In the genomic region with DNA sequence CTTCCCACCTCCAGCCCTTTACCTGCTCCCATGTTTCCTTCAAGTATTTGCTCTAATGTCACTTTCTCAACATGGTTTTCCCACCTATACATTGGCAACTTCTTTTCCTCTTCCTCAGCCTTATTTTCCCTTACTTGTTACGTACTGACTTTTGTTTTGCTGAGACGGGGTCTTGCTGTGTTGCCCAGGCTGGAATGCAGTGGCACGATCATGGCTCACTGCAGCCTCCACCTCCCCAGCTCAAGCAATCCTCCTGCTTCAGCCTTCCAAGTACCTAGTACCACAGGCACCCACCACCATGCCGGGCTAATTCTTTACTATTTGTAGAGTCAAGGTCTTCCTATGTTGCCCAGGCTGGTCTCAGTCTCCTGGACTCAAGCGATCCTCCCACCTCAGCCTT, we compare ENCODE assay signal across 20 cellular contexts. TPM values are rescaled to one million over a fixed set of nuclear protein-coding genes. Genes with fewer than 3 reads are reported as not detected.
A peak's percentile ranks its signal among the peaks of the same experiment; 100 is the strongest.
DNase-seq lines count a peak whose midpoint lies in the region; ATAC-seq, FAIRE-seq and TF ChIP-seq lines count a peak whose summit lies in the region.
"Had no signal": no experiment of that assay in that cellular context is flagged by ENCODE, and none has a peak within 500 bp of the region (broad histone marks: within the 10 kb centered on the region; RNA-seq: fewer than 3 reads in every experiment).

No MANE protein-coding gene starts in this region.

- no peaks in the 10 kb centered on the region for H3K9me2 ChIP-seq in GM23338 (ENCODE audit: insufficient read depth)

- WGBS in H1 (ENCODE audit: extremely low coverage in 1 of 2, insufficient coverage in 1 of 2, insufficient read length in 1 of 2, insufficient replicate concordance in 2 of 2, low coverage in 1 of 2, low lambda C conversion rate in 2 of 2, missing lambda C conversion rate in 1 of 2), 2 experiments: 93% methylated on average over 5 of the region's 5 CpGs; no CpG with 5 or more reads in 1 of the 2 experiments

- no peak overlapping the region for H2BK5ac ChIP-seq in H1 (ENCODE audit: low read depth, low read length)

- H4K91ac ChIP-seq in H1 (replicated peaks; ENCODE audit: insufficient read length, low read length): no peak overlapping the region

- H3K23ac ChIP-seq in H1 (ENCODE audit: insufficient read length): no peak overlapping the region

- no peaks in the 10 kb centered on the region for H3K9me3 ChIP-seq in T-helper 17 cell (ENCODE audit: control insufficient read depth, low read length, poor library complexity, severe bottlenecking)
- no peaks in the 10 kb centered on the region for H3K9me3 ChIP-seq in H1 (ENCODE audit: insufficient read depth in 2 of 2, low read depth in 1 of 2, low read length in 1 of 2)
- H3K9me3 ChIP-seq: Caco-2 had no signal

- H3K9ac ChIP-seq in H1 (replicated peaks in 1 of 4; ENCODE audit: extremely low read depth in 1 of 4, low read depth in 3 of 4, low read length in 3 of 4): no peak overlapping the region

- ATAC-seq in GM23338: no peak
- ATAC-seq in T-helper 17 cell: no peak
- ATAC-seq in GM18520 (IDR thresholded peaks at IDR 0.05; ENCODE audit: unreplicated experiment): no peak
- ATAC-seq: CD8-positive, alpha-beta T cell had no signal

- no peak overlapping the region for H2BK12ac ChIP-seq in H1 (ENCODE audit: low read depth, low read length)

- H3K23me2 ChIP-seq in H1 (ENCODE audit: low read depth, low read length): no peaks in the 10 kb centered on the region

- H4K5ac ChIP-seq in H1 (ENCODE audit: insufficient read length, low read depth, low read length): no peak overlapping the region

- H3K14ac ChIP-seq in H1 (ENCODE audit: insufficient read length): no peak overlapping the region

- H2BK120ac ChIP-seq in H1 (replicated peaks; ENCODE audit: low read depth, low read length): no peak overlapping the region

- H3K4me1 ChIP-seq in GM23338 (ENCODE audit: insufficient read depth) (no peaks in the 10 kb centered on the region), H1 (replicated peaks in 1 of 4; ENCODE audit: control insufficient read depth in 3 of 4, insufficient read depth in 4 of 4, low read length in 3 of 4) (peaks cover 0 to 2% (median 0%) of the 10 kb centered on the region in 4 experiments; a peak in 3 of 7 replicates)

- no peak overlapping the region for H4K8ac ChIP-seq in H1 (ENCODE audit: extremely low read depth, insufficient read depth, low read length)

- H3K27ac ChIP-seq in GM23338 (ENCODE audit: low read depth) (no peak overlapping the region), H1 (ENCODE audit: low read depth, low read length) (no peak overlapping the region), RWPE1 (no peak overlapping the region)
- H3K27ac ChIP-seq: C4-2B had no signal

- no peak for TF ChIP-seq RAD21 in H1 (IDR thresholded peaks at IDR 0.05 in 1 of 2, conservative IDR thresholded peaks at IDR 0.05 in 1 of 2; ENCODE audit: low read depth in 2 of 2, low read length in 2 of 2)

- H3K27me3 Mint-ChIP-seq in GM23338 (ENCODE audit: insufficient read depth, low read depth, poor library complexity): peaks cover 11% of the 10 kb centered on the region
- H3K27me3 Mint-ChIP-seq in T-helper 17 cell: peaks cover 28% of the 10 kb centered on the region

- H3K79me1 ChIP-seq in H1 (ENCODE audit: low read depth, low read length): no peaks in the 10 kb centered on the region

- H3K36me3 ChIP-seq in GM23338 (ENCODE audit: insufficient read depth) (no peaks in the 10 kb centered on the region), H1 (ENCODE audit: control insufficient read depth in 2 of 4, insufficient read depth in 4 of 4, low read length in 3 of 4) (no peaks in the 10 kb centered on the region)

- no peaks in the 10 kb centered on the region for H3K9me3 Mint-ChIP-seq in GM23338
- H3K9me3 Mint-ChIP-seq: CD4-positive, CD25-positive, alpha-beta regulatory T cell; CD8-positive, alpha-beta T cell had no signal

- H3K4ac ChIP-seq in H1 (replicated peaks; ENCODE audit: insufficient read length, low read depth, low read length): no peak overlapping the region

- H3K4me2 ChIP-seq in GM23338: no peak overlapping the region
- no peak overlapping the region for H3K4me2 ChIP-seq in H1 (ENCODE audit: insufficient read depth in 1 of 2, low read depth in 2 of 2, low read length in 2 of 2)

- H3K27ac Mint-ChIP-seq in GM23338 (no peak overlapping the region), T-helper 17 cell (peak overlapping the region; percentile 51)
- H3K27ac Mint-ChIP-seq: CD4-positive, CD25-positive, alpha-beta regulatory T cell; CD8-positive, alpha-beta T cell had no signal

- no peak overlapping the region for H2BK15ac ChIP-seq in H1 (ENCODE audit: low read length)

- CTCF ChIA-PET in H1 (lab: Charles Lee; ENCODE audit: partially characterized antibody) (interaction anchor here (0.7 to 2.3 kb wide), 3 partner anchors 11 to 15 kb away, joined by 3 to 7 read pairs (median 5); no protein-coding TSS in a partner anchor), RWPE1 (lab: Yijun Ruan, JAX) (no interaction called here)

- TF ChIP-seq EP300 in H1 (IDR thresholded peaks at IDR 0.05; ENCODE audit: borderline replicate concordance in 1 of 2, low read depth in 2 of 2, low read length in 2 of 2): no peak

- FAIRE-seq in H1 (lab: Jason Lieb, UNC): no peak
- FAIRE-seq: G401.6, GM12892 had no signal

- H3F3A ChIP-seq in GM23338 (replicated peaks; ENCODE audit: low read depth): no peaks in the 10 kb centered on the region

- H2AK5ac ChIP-seq in H1 (ENCODE audit: low read depth, low read length): no peak overlapping the region

- H2AFZ ChIP-seq in GM23338 (peak overlapping the region; percentile 2; the same call in 1 of the 2 replicates), H1 (ENCODE audit: low read length) (no peak overlapping the region)

- H4K20me1 ChIP-seq in GM23338 (replicated peaks; ENCODE audit: insufficient read depth) (no peaks in the 10 kb centered on the region), H1 (replicated peaks in 1 of 2; ENCODE audit: control insufficient read depth in 1 of 2, insufficient read depth in 2 of 2, low read length in 2 of 2) (no peaks in the 10 kb centered on the region)

- no peaks in the 10 kb centered on the region for H3K79me2 ChIP-seq in GM23338 (replicated peaks; ENCODE audit: insufficient read depth)
- no peaks in the 10 kb centered on the region for H3K79me2 ChIP-seq in H1 (ENCODE audit: control insufficient read depth in 1 of 2, insufficient read depth in 2 of 2, low read length in 2 of 2)

- H3K4me3 Mint-ChIP-seq in GM23338: no peak overlapping the region
- H3K4me3 Mint-ChIP-seq in T-helper 17 cell: no peak overlapping the region
- H3K4me3 Mint-ChIP-seq: CD4-positive, CD25-positive, alpha-beta regulatory T cell; CD8-positive, alpha-beta T cell had no signal

- POLR2A ChIA-PET in H1 (lab: Charles Lee; ENCODE audit: partially characterized antibody): no interaction called here
- POLR2A ChIA-PET in RWPE1 (lab: Yijun Ruan, JAX; ENCODE audit: low non-redundant PET): no interaction called here

- H3K56ac ChIP-seq in H1 (replicated peaks; ENCODE audit: insufficient read length, low read depth, low read length): no peak overlapping the region

- H3K18ac ChIP-seq in H1 (ENCODE audit: extremely low read depth, low read length): no peak overlapping the region

- TF ChIP-seq CTCF in GM23338 (conservative IDR thresholded peaks at IDR 0.05; ENCODE audit: low read depth in 2 of 2) (no peak), H1 (IDR thresholded peaks at IDR 0.05; ENCODE audit: control extremely low read depth in 1 of 3, insufficient read depth in 1 of 3, low read depth in 1 of 3, low read length in 3 of 3) (no peak), RWPE1 (conservative IDR thresholded peaks at IDR 0.05; ENCODE audit: low read depth) (no peak)

- no peak overlapping the region for H3K4me3 ChIP-seq in GM23338
- no peak overlapping the region for H3K4me3 ChIP-seq in H1 (ENCODE audit: extremely low read depth in 1 of 4, insufficient read depth in 2 of 4, low read depth in 3 of 4, low read length in 4 of 4)

- no peaks in the 10 kb centered on the region for H3K27me3 ChIP-seq in GM23338 (ENCODE audit: insufficient read depth)
- no peaks in the 10 kb centered on the region for H3K27me3 ChIP-seq in H1 (replicated peaks in 1 of 4; ENCODE audit: control insufficient read depth in 3 of 4, extremely low read depth in 1 of 4, insufficient read depth in 3 of 4, low read length in 3 of 4)

- no peak overlapping the region for H2BK20ac ChIP-seq in H1 (ENCODE audit: low read length)

- DNase-seq in GM23338 (ENCODE audit: low spot score) (no peak), T-helper 17 cell (no peak), H1 (ENCODE audit: low read depth in 1 of 2, low spot score in 2 of 2) (no peak), RWPE1 (ENCODE audit: low spot score) (no peak), SKM-1 (lab: John Stamatoyannopoulos, UW; ENCODE audit: unreplicated experiment) (no peak)
- DNase-seq: Caco-2; CD4-positive, CD25-positive, alpha-beta regulatory T cell; CD8-positive, alpha-beta T cell; DMS153; DND-41; GOT3; HCEC 1CT had no signal

- H3K4me1 Mint-ChIP-seq in GM23338 (peaks cover 3% of the 10 kb centered on the region; the same call in 1 of the 3 replicates), T-helper 17 cell (peaks cover 13% of the 10 kb centered on the region)

- TF ChIP-seq POLR2A in H1 (IDR thresholded peaks at IDR 0.05; ENCODE audit: control extremely low read depth in 1 of 2, low read depth in 2 of 2, low read length in 2 of 2): no peak

- H3K36me3 Mint-ChIP-seq in GM23338 (ENCODE audit: low read depth) (no peaks in the 10 kb centered on the region), T-helper 17 cell (ENCODE audit: low read depth) (no peaks in the 10 kb centered on the region)
- H3K36me3 Mint-ChIP-seq: CD4-positive, CD25-positive, alpha-beta regulatory T cell; CD8-positive, alpha-beta T cell had no signal

RNA-seq across cellular contexts. Expression of a gene that starts 5.0 kb away (rescaled TPM):
- not detected in 2 replicates for total RNA-seq in GM23338 (2014; rRNA removed; shearing (Covaris generic))
- polyA plus RNA-seq in GM23338 (2016; fragmentation: Nextera tagmentation; extraction: Ambion mirVana): not detected in 2 replicates
- not detected for total RNA-seq in T-helper 17 cell
- total RNA-seq in H1 (2021; fragmentation: NEBNext Ultra II Directional; extraction: Animal tissue kit (Norgen Biotek cat#: 25700)): not detected in 2 replicates
- not detected in 2 replicates for polyA plus RNA-seq in H1 (2011; rRNA removed)
- 0.37 TPM for polyA plus RNA-seq in H1 (2011; cell fraction: cytosol; rRNA removed)
- polyA plus RNA-seq in H1 (2011; cell fraction: nucleus; rRNA removed): 0.10 TPM
- not detected in 4 replicates for polyA plus RNA-seq in H1 (2012, experiment 1 of 2)
- not detected for polyA plus RNA-seq in H1 (2012, experiment 2 of 2)
- polyA plus RNA-seq in H1 (2013, experiment 1 of 2): not detected
- not detected for polyA plus RNA-seq in H1 (2013, experiment 2 of 2)
- not detected in 2 replicates for polyA minus RNA-seq in H1 (2011; rRNA and poly(A)+ RNA removed)
- not detected for polyA minus RNA-seq in H1 (2011; cell fraction: cytosol; rRNA and poly(A)+ RNA removed)
- polyA minus RNA-seq in H1 (2011; cell fraction: nucleus; rRNA and poly(A)+ RNA removed): not detected
- total RNA-seq: A172; A673; Caco-2; CD4-positive, CD25-positive, alpha-beta regulatory T cell; CD8-positive, alpha-beta T cell; H7 had no signal
- polyA plus RNA-seq: BJ; CD4-positive, CD25-positive, alpha-beta regulatory T cell had no signal

RNA-seq across cellular contexts. Expression of a gene that starts 32.3 kb away (rescaled TPM):
- 17.7 and 22.1 TPM in 2 replicates for total RNA-seq in GM23338 (2014; rRNA removed; shearing (Covaris generic))
- polyA plus RNA-seq in GM23338 (2016; fragmentation: Nextera tagmentation; extraction: Ambion mirVana): 10.3 and 11.6 TPM in 2 replicates
- 10 to 100 TPM; 16.4 to 20.5 TPM for total RNA-seq in T-helper 17 cell
- total RNA-seq in H1 (2021; fragmentation: NEBNext Ultra II Directional; extraction: Animal tissue kit (Norgen Biotek cat#: 25700)): 25.0 and 25.2 TPM in 2 replicates
- 6.5 and 11.2 TPM in 2 replicates for polyA plus RNA-seq in H1 (2011; rRNA removed)
- 5.6 TPM for polyA plus RNA-seq in H1 (2011; cell fraction: cytosol; rRNA removed)
- polyA plus RNA-seq in H1 (2011; cell fraction: nucleus; rRNA removed): 63.2 TPM
- polyA plus RNA-seq in H1 (2012, experiment 1 of 2): 16.6 to 27.6 TPM (median 25.0 TPM) in 4 replicates
- polyA plus RNA-seq in H1 (2012, experiment 2 of 2): 13.4 TPM
- 19.4 TPM for polyA plus RNA-seq in H1 (2013, experiment 1 of 2)
- 18.1 TPM for polyA plus RNA-seq in H1 (2013, experiment 2 of 2)
- 3.9 and 5.8 TPM in 2 replicates for polyA minus RNA-seq in H1 (2011; rRNA and poly(A)+ RNA removed)
- 12.0 TPM for polyA minus RNA-seq in H1 (2011; cell fraction: cytosol; rRNA and poly(A)+ RNA removed)
- 24.6 TPM for polyA minus RNA-seq in H1 (2011; cell fraction: nucleus; rRNA and poly(A)+ RNA removed)

RNA-seq across cellular contexts. Expression of a gene that starts 44.7 kb away (rescaled TPM):
- total RNA-seq in GM23338 (2014; rRNA removed; shearing (Covaris generic)): 0.58 and 1.0 TPM in 2 replicates
- polyA plus RNA-seq in GM23338 (2016; fragmentation: Nextera tagmentation; extraction: Ambion mirVana): 0.47 and 1.3 TPM in 2 replicates
- total RNA-seq in T-helper 17 cell: not detected
- 0.40 and 1.4 TPM in 2 replicates for total RNA-seq in H1 (2021; fragmentation: NEBNext Ultra II Directional; extraction: Animal tissue kit (Norgen Biotek cat#: 25700))
- 1.3 and 1.9 TPM in 2 replicates for polyA plus RNA-seq in H1 (2011; rRNA removed)
- 2.6 TPM for polyA plus RNA-seq in H1 (2011; cell fraction: cytosol; rRNA removed)
- polyA plus RNA-seq in H1 (2011; cell fraction: nucleus; rRNA removed): 8.1 TPM
- polyA plus RNA-seq in H1 (2012, experiment 1 of 2): 0.87 to 1.9 TPM (median 1.4 TPM) in 4 replicates
- polyA plus RNA-seq in H1 (2012, experiment 2 of 2): 0.34 TPM
- 0.69 TPM for polyA plus RNA-seq in H1 (2013, experiment 1 of 2)
- 0.68 TPM for polyA plus RNA-seq in H1 (2013, experiment 2 of 2)
- 0.63 and 0.73 TPM in 2 replicates for polyA minus RNA-seq in H1 (2011; rRNA and poly(A)+ RNA removed)
- polyA minus RNA-seq in H1 (2011; cell fraction: cytosol; rRNA and poly(A)+ RNA removed): 0.73 TPM
- 1.7 TPM for polyA minus RNA-seq in H1 (2011; cell fraction: nucleus; rRNA and poly(A)+ RNA removed)
- total RNA-seq: A172; A673; Caco-2; CD4-positive, CD25-positive, alpha-beta regulatory T cell; H7 had no signal
- polyA plus RNA-seq: BJ; CD4-positive, CD25-positive, alpha-beta regulatory T cell had no signal

RNA-seq across cellular contexts. Expression of a gene that starts 49.1 kb away (rescaled TPM):
- total RNA-seq in GM23338 (2014; rRNA removed; shearing (Covaris generic)): 9.9 and 13.1 TPM in 2 replicates
- polyA plus RNA-seq in GM23338 (2016; fragmentation: Nextera tagmentation; extraction: Ambion mirVana) (3.6 and 3.8 TPM in 2 replicates), H1 (2011; rRNA removed) (2.4 and 3.3 TPM in 2 replicates)
- total RNA-seq in T-helper 17 cell: not detected
- total RNA-seq in H1 (2021; fragmentation: NEBNext Ultra II Directional; extraction: Animal tissue kit (Norgen Biotek cat#: 25700)): 4.6 TPM in 2 replicates
- polyA plus RNA-seq in H1 (2011; cell fraction: cytosol; rRNA removed): 2.6 TPM
- polyA plus RNA-seq in H1 (2011; cell fraction: nucleus; rRNA removed): 7.0 TPM
- polyA plus RNA-seq in H1 (2012, experiment 1 of 2): 3.4 to 4.7 TPM (median 4.0 TPM) in 4 replicates
- polyA plus RNA-seq in H1 (2012, experiment 2 of 2): 2.8 TPM
- 4.8 TPM for polyA plus RNA-seq in H1 (2013, experiment 1 of 2)
- 4.4 TPM for polyA plus RNA-seq in H1 (2013, experiment 2 of 2)
- polyA minus RNA-seq in H1 (2011; rRNA and poly(A)+ RNA removed): 1.2 and 2.4 TPM in 2 replicates
- 2.2 TPM for polyA minus RNA-seq in H1 (2011; cell fraction: cytosol; rRNA and poly(A)+ RNA removed)
- 1.7 TPM for polyA minus RNA-seq in H1 (2011; cell fraction: nucleus; rRNA and poly(A)+ RNA removed)
- total RNA-seq: CD4-positive, CD25-positive, alpha-beta regulatory T cell had no signal
- polyA plus RNA-seq: BJ; CD4-positive, CD25-positive, alpha-beta regulatory T cell had no signal

RNA-seq across cellular contexts. Expression of a gene that starts 49.7 kb away (rescaled TPM):
- 14.7 and 28.0 TPM in 2 replicates for total RNA-seq in GM23338 (2014; rRNA removed; shearing (Covaris generic))
- 21.8 and 24.1 TPM in 2 replicates for polyA plus RNA-seq in GM23338 (2016; fragmentation: Nextera tagmentation; extraction: Ambion mirVana)
- total RNA-seq in T-helper 17 cell: 10 to 100 TPM; 36.2 to 36.6 TPM
- total RNA-seq in H1 (2021; fragmentation: NEBNext Ultra II Directional; extraction: Animal tissue kit (Norgen Biotek cat#: 25700)): 20.8 and 28.9 TPM in 2 replicates
- polyA plus RNA-seq in H1 (2011; rRNA removed): 17.8 and 27.8 TPM in 2 replicates
- polyA plus RNA-seq in H1 (2011; cell fraction: cytosol; rRNA removed): 7.6 TPM
- 45.0 TPM for polyA plus RNA-seq in H1 (2011; cell fraction: nucleus; rRNA removed)
- polyA plus RNA-seq in H1 (2012, experiment 1 of 2): 16.1 to 23.4 TPM (median 19.6 TPM) in 4 replicates
- 16.3 TPM for polyA plus RNA-seq in H1 (2012, experiment 2 of 2)
- polyA plus RNA-seq in H1 (2013, experiment 1 of 2): 22.3 TPM
- polyA plus RNA-seq in H1 (2013, experiment 2 of 2): 21.7 TPM
- polyA minus RNA-seq in H1 (2011; rRNA and poly(A)+ RNA removed): 15.9 and 27.8 TPM in 2 replicates
- 19.3 TPM for polyA minus RNA-seq in H1 (2011; cell fraction: cytosol; rRNA and poly(A)+ RNA removed)
- polyA minus RNA-seq in H1 (2011; cell fraction: nucleus; rRNA and poly(A)+ RNA removed): 19.8 TPM
